14 cellular contexts compared by ENCODE assay signal in the genomic region with DNA sequence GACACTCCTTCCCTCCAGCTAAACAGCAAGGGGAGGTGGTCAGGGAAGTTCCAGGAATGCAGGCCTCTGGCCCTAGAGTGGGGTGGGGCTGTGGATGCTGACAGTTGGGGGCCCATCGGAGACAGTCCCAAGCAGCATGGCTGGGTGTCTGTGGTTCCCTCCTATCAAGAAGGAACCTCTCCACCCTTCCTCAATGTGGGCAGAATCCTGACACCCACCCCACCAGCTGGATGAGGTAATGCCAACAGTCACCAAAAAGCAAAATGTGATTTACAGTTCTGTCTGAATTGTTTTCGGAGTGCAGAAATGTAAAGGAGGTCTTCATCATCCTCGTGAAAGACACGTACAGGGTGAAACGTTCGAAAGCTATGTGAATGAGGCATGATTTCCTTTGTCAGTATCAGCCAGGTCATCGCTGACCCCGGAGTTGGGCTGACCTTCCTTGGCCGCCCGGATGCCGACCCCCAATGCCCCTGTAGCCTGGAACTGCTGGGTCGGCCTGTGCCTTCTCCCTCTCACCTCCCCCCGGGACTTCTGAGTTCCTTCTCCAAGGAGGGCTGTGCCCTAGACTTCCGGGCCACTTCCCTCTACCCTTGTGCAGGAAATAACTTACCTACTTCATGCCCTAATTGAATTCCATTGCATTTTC. TPM values are rescaled to one million over a fixed set of nuclear protein-coding genes. Genes with fewer than 3 reads are reported as not detected.
DNase-seq lines count a peak whose midpoint lies in the region; ATAC-seq and TF ChIP-seq lines count a peak whose summit lies in the region.
"Had no signal": no experiment of that assay in that cellular context is flagged by ENCODE, and none has a peak within 500 bp of the region (broad histone marks: within the 10 kb centered on the region; RNA-seq: fewer than 3 reads in every experiment).

No MANE protein-coding gene starts in this region.

- peak; percentile 56 for DNase-seq in DMS 273 (lab: John Stamatoyannopoulos, UW; ENCODE audit: unreplicated experiment)
- no peak for DNase-seq in DMS 273 treated with DMSO at 0.1 percent for 48 hours (lab: John Stamatoyannopoulos, UW)
- DNase-seq in choroid plexus epithelial cell (ENCODE audit: low read depth), result peak; percentile 39
- DNase-seq in mesenchymal stem cell, result peak; percentile 85
- DNase-seq in suprapubic skin (ENCODE audit: low spot score in 2 of 2), result no peak
- DNase-seq in NOMO-1 (lab: John Stamatoyannopoulos, UW; ENCODE audit: unreplicated experiment in 2 of 2), result no peak
- DNase-seq: activated CD4-positive, alpha-beta T cell treated with anti-CD3 and anti-CD28 coated beads for 1 hour; activated naive CD4-positive, alpha-beta T cell treated with anti-CD3 and anti-CD28 coated beads for 36 hours; NCI-H1092 treated with DMSO at 0.1 percent for 48 hours; PC-3; thyroid gland had no signal

- H4K8ac ChIP-seq in mesenchymal stem cell (ENCODE audit: low read length), result peak overlapping the region; percentile 89

- H3K4me1 ChIP-seq in mesenchymal stem cell (ENCODE audit: control insufficient read depth, insufficient read depth, low read depth, low read length), result peaks cover 34% of the 10 kb centered on the region
- peaks cover 57% of the 10 kb centered on the region for H3K4me1 ChIP-seq in suprapubic skin

- H3K27ac ChIP-seq in mesenchymal stem cell (ENCODE audit: low read length, poor library complexity, severe bottlenecking) (peak overlapping the region; percentile 59), suprapubic skin (peak overlapping the region; percentile 24)
- H3K27ac ChIP-seq: 22Rv1 had no signal

- no peak overlapping the region for H2BK5ac ChIP-seq in mesenchymal stem cell (ENCODE audit: low read depth, low read length, poor library complexity, severe bottlenecking)

- peak overlapping the region in 1 of 2 experiments; percentile 11 for H3K14ac ChIP-seq in mesenchymal stem cell (ENCODE audit: low read length in 2 of 2)

- H3K4me3 ChIP-seq in choroid plexus epithelial cell (ENCODE audit: low read depth, low read length) (no peak overlapping the region), mesenchymal stem cell (ENCODE audit: insufficient read depth in 1 of 2, low read depth in 1 of 2, low read length in 2 of 2) (peak overlapping the region in 1 of 2 experiments; percentile 1), suprapubic skin (no peak overlapping the region)
- H3K4me3 ChIP-seq: thyroid gland had no signal

- peaks cover 14 to 26% of the 10 kb centered on the region in 2 experiments for H3K36me3 ChIP-seq in mesenchymal stem cell (ENCODE audit: control insufficient read depth in 1 of 2, insufficient read depth in 2 of 2, low read depth in 1 of 2, low read length in 2 of 2)
- peaks cover 3% of the 10 kb centered on the region for H3K36me3 ChIP-seq in suprapubic skin
- H3K36me3 ChIP-seq: thyroid gland had no signal

- peak overlapping the region; percentile 92 for H4K91ac ChIP-seq in mesenchymal stem cell (ENCODE audit: low read length)

- 1% methylated on average over 13 of the region's 14 CpGs for WGBS in mesenchymal stem cell
- 70% methylated on average over 14 of the region's 14 CpGs for WGBS in suprapubic skin

- peak overlapping the region; percentile 90 for H2BK120ac ChIP-seq in mesenchymal stem cell (ENCODE audit: low read depth, low read length)

- H3K4ac ChIP-seq in mesenchymal stem cell (ENCODE audit: low read depth in 1 of 2, low read length in 2 of 2), result peak overlapping the region; percentile 75 to 85

- H2AK5ac ChIP-seq in mesenchymal stem cell (ENCODE audit: low read length, severe bottlenecking), result peak overlapping the region; percentile 27

- TF ChIP-seq POLR2A in suprapubic skin (IDR thresholded peaks at IDR 0.05), result no peak

- no peak for ATAC-seq in HG02759 (IDR thresholded peaks at IDR 0.05; ENCODE audit: unreplicated experiment)
- ATAC-seq in GM21381 (IDR thresholded peaks at IDR 0.05; ENCODE audit: unreplicated experiment), result no peak
- ATAC-seq: PC-3 had no signal

- H3K18ac ChIP-seq in mesenchymal stem cell (ENCODE audit: low read depth in 1 of 2, low read length in 2 of 2), result peak overlapping the region; percentile 90 to 98

- H2BK12ac ChIP-seq in mesenchymal stem cell (ENCODE audit: low read length in 2 of 2), result peak overlapping the region; percentile 85

- H3K27me3 ChIP-seq in mesenchymal stem cell (ENCODE audit: control insufficient read depth in 1 of 2, insufficient read depth in 1 of 2, low read length in 2 of 2) (no peaks in the 10 kb centered on the region), suprapubic skin (no peaks in the 10 kb centered on the region)
- H3K27me3 ChIP-seq: thyroid gland had no signal

- no peak overlapping the region for H3K4me2 ChIP-seq in mesenchymal stem cell (ENCODE audit: low read length, poor library complexity, severe bottlenecking)

- TF ChIP-seq EP300 in suprapubic skin (IDR thresholded peaks at IDR 0.05), result no peak

- peak overlapping the region; percentile 80 for H2BK15ac ChIP-seq in mesenchymal stem cell (ENCODE audit: low read depth, poor library complexity, severe bottlenecking)

- H3K9me3 ChIP-seq in mesenchymal stem cell (ENCODE audit: control insufficient read depth, low read length) (no peaks in the 10 kb centered on the region), suprapubic skin (no peaks in the 10 kb centered on the region)
- H3K9me3 ChIP-seq: thyroid gland had no signal

- H2AFZ ChIP-seq in mesenchymal stem cell (ENCODE audit: low read depth, low read length), result no peak overlapping the region

- no peak overlapping the region for H3K9ac ChIP-seq in mesenchymal stem cell (ENCODE audit: low read length)

- H3K79me1 ChIP-seq in mesenchymal stem cell (replicated peaks; ENCODE audit: low read length, poor library complexity, severe bottlenecking), result peaks cover 22% of the 10 kb centered on the region

- H3K23ac ChIP-seq in mesenchymal stem cell (ENCODE audit: low read length in 2 of 2), result peak overlapping the region in 1 of 2 experiments; percentile 19

- no peak for TF ChIP-seq CTCF in choroid plexus epithelial cell (conservative IDR thresholded peaks at IDR 0.05; ENCODE audit: low read depth, low read length)
- TF ChIP-seq CTCF in suprapubic skin (IDR thresholded peaks at IDR 0.05), result no peak

RNA-seq across cellular contexts. Expression of gene FOXK1, which starts 24.4 kb away (rescaled TPM):
- polyA plus RNA-seq in mesenchymal stem cell (2013, experiment 1 of 2), result 12.9 TPM
- 12.3 TPM for polyA plus RNA-seq in mesenchymal stem cell (2013, experiment 2 of 2)
- 10 to 100 TPM; 37.5 to 68.5 (median 46.6) TPM for total RNA-seq in suprapubic skin

Comparison
In these comparisons a context has a peak if more than half of its experiments do, and no peak if none do; other contexts are left out.
1. DNase-seq: peak in DMS 273 (single experiment), choroid plexus epithelial cell (single experiment) and mesenchymal stem cell (single experiment); none in DMS 273 treated with DMSO at 0.1 percent for 48 hours (single experiment), suprapubic skin (0 of 2) and NOMO-1 (0 of 2).